In the genomic region with DNA sequence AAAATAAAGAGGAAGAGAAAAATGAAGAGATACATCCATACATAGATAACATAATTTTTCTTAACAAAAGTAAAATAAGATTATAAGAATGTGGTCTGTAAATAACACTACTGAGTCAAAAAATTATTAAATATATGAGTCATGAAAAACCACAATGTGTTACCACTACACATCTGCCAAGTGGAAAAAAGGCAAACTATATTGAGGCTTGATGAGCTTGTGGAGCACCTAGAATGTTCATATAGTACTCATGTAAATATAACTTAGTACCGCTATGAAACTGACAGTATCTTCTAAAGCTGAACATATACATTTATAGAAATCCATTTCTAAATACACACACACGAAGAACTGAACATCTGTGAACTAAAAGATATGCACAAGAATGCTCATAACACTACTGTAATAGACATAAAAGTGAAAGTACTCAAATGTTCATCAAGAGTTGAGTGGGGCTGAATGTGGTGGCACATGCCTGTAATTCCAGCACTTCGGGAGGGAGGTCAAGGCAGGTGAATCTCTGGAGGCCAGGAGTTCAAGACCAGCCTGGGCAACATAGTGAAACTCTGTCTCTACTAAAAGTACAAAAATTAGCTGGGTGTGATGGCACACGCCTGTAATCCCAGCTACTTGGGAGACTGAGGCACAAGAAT, we compare ENCODE assay signal across 8 cellular contexts. TPM values are rescaled to one million over a fixed set of nuclear protein-coding genes. Genes with fewer than 3 reads are reported as not detected.
DNase-seq lines count a peak whose midpoint lies in the region; ATAC-seq and TF ChIP-seq lines count a peak whose summit lies in the region.

No MANE protein-coding gene starts in this region.

- peak overlapping the region in 1 of 10 donors; percentile 3 for H3K4me3 Mint-ChIP-seq in naive thymus-derived CD8-positive, alpha-beta T cell

- peak overlapping the region; percentile 81 to 96 for H3K27ac Mint-ChIP-seq in activated naive CD4-positive, alpha-beta T cell treated with anti-CD3 and anti-CD28 coated beads, Interleukin-2, amount 50 U/mL, for 72 hours
- no peak overlapping the region for H3K27ac Mint-ChIP-seq in naive thymus-derived CD8-positive, alpha-beta T cell

- ATAC-seq in GM19043 (IDR thresholded peaks at IDR 0.05; ENCODE audit: low read depth, unreplicated experiment): peak; percentile 92
- ATAC-seq in HG03060 (IDR thresholded peaks at IDR 0.05; ENCODE audit: low read depth, unreplicated experiment): peak; percentile 99
- peak; percentile 92 to 96 for ATAC-seq in activated naive CD4-positive, alpha-beta T cell treated with anti-CD3 and anti-CD28 coated beads, Interleukin-2, amount 50 U/mL, for 72 hours
- ATAC-seq in naive thymus-derived CD8-positive, alpha-beta T cell: no peak

- TF ChIP-seq CTCF in AG04449 (IDR thresholded peaks at IDR 0.05; ENCODE audit: insufficient read depth, low read length, missing control alignments): no peak

- peaks cover 6 to 14% (median 11%) of the 10 kb centered on the region in 4 donors for H3K4me1 Mint-ChIP-seq in naive thymus-derived CD8-positive, alpha-beta T cell

- no peaks in the 10 kb centered on the region for H3K27me3 Mint-ChIP-seq in naive thymus-derived CD8-positive, alpha-beta T cell

- CTCF ChIA-PET in AG04449 (lab: Yijun Ruan, JAX): interaction anchor here (1.2 to 1.8 kb wide), 2 partner anchors 56 to 57 kb away, joined by 3 to 4 read pairs; no protein-coding TSS in a partner anchor

- peaks cover 3 to 20% of the 10 kb centered on the region in 2 donors for H3K9me3 Mint-ChIP-seq in activated naive CD4-positive, alpha-beta T cell treated with anti-CD3 and anti-CD28 coated beads, Interleukin-2, amount 50 U/mL, for 72 hours
- H3K9me3 Mint-ChIP-seq in naive thymus-derived CD8-positive, alpha-beta T cell: peaks cover 0 to 9% (median 2%) of the 10 kb centered on the region in 9 donors

- H3K4me3 ChIP-seq in AG04449 (ENCODE audit: low read depth, low read length): no peak overlapping the region

- POLR2A ChIA-PET in AG04449 (lab: Yijun Ruan, JAX): interaction anchor here (1.1 kb wide), 1 partner anchor 19 kb away, joined by 5 read pairs; no protein-coding TSS in a partner anchor
- POLR2A ChIA-PET in naive thymus-derived CD8-positive, alpha-beta T cell (lab: Charles Lee): no interaction called here

- peaks cover 28 to 49% of the 10 kb centered on the region in 2 donors for H3K36me3 Mint-ChIP-seq in activated naive CD4-positive, alpha-beta T cell treated with anti-CD3 and anti-CD28 coated beads, Interleukin-2, amount 50 U/mL, for 72 hours
- H3K36me3 Mint-ChIP-seq in naive thymus-derived CD8-positive, alpha-beta T cell: peaks cover 2 to 28% (median 4%) of the 10 kb centered on the region in 3 donors

- intact Hi-C loops in posterior vena cava (cut with DNase I): loop anchor here in 1 of 2 donors (5.0 kb wide), 1 partner anchor 801 kb away; no protein-coding TSS in a partner anchor

- peak; percentile 41 for DNase-seq in AG04449 (ENCODE audit: low read depth, low spot score)
- no peak for DNase-seq in activated naive CD4-positive, alpha-beta T cell treated with anti-CD3 and anti-CD28 coated beads, Interleukin-2, amount 50 U/mL, for 72 hours (ENCODE audit: low spot score in 2 of 2)
- no peak for DNase-seq in occipital lobe (lab: John Stamatoyannopoulos, UW)
- no peak for DNase-seq in posterior vena cava (ENCODE audit: low spot score)
- DNase-seq in naive thymus-derived CD8-positive, alpha-beta T cell: no peak
- DNase-seq in UCSD-AML1 (lab: John Stamatoyannopoulos, UW; ENCODE audit: unreplicated experiment): no peak

RNA-seq across cellular contexts. Expression of gene GBP3, which starts 18.5 kb away (rescaled TPM):
- 1 to 10 TPM; 3.2 to 9.3 TPM for total RNA-seq in activated naive CD4-positive, alpha-beta T cell treated with anti-CD3 and anti-CD28 coated beads, Interleukin-2, amount 50 U/mL, for 72 hours
- total RNA-seq in occipital lobe: 0.94 TPM
- total RNA-seq in posterior vena cava: 10 to 100 TPM; 15.3 to 28.4 TPM
- total RNA-seq in naive thymus-derived CD8-positive, alpha-beta T cell: 10 to 100 TPM; 31.6 to 39.4 TPM
- polyA plus RNA-seq in naive thymus-derived CD8-positive, alpha-beta T cell: 10 to 100 TPM in 1 of 3 donors, 1 to 10 TPM in 2; 7.7 to 10.4 (median 9.4) TPM

RNA-seq across cellular contexts. Expression of gene GBP1, which starts 23.8 kb away (rescaled TPM):
- total RNA-seq in activated naive CD4-positive, alpha-beta T cell treated with anti-CD3 and anti-CD28 coated beads, Interleukin-2, amount 50 U/mL, for 72 hours: 10 to 100 TPM; 51.3 to 79.2 TPM
- total RNA-seq in occipital lobe: 1.9 TPM
- 10 to 100 TPM; 26.8 to 36.0 TPM for total RNA-seq in posterior vena cava
- 10 to 100 TPM; 42.7 to 45.7 TPM for total RNA-seq in naive thymus-derived CD8-positive, alpha-beta T cell
- 10 to 100 TPM; 41.1 to 60.5 (median 44.7) TPM for polyA plus RNA-seq in naive thymus-derived CD8-positive, alpha-beta T cell

RNA-seq across cellular contexts. Expression of gene KYAT3, which starts 48.8 kb away (rescaled TPM):
- 10 to 100 TPM; 37.6 to 65.6 TPM for total RNA-seq in activated naive CD4-positive, alpha-beta T cell treated with anti-CD3 and anti-CD28 coated beads, Interleukin-2, amount 50 U/mL, for 72 hours
- 19.8 TPM for total RNA-seq in occipital lobe
- 10 to 100 TPM; 20.4 to 21.2 TPM for total RNA-seq in posterior vena cava
- total RNA-seq in naive thymus-derived CD8-positive, alpha-beta T cell: 10 to 100 TPM; 26.6 to 28.2 TPM
- 10 to 100 TPM; 20.6 to 25.2 (median 22.8) TPM for polyA plus RNA-seq in naive thymus-derived CD8-positive, alpha-beta T cell

RNA-seq across cellular contexts. Expression of gene RBMXL1, which starts 48.8 kb away (rescaled TPM):
- total RNA-seq in activated naive CD4-positive, alpha-beta T cell treated with anti-CD3 and anti-CD28 coated beads, Interleukin-2, amount 50 U/mL, for 72 hours: 10 to 100 TPM; 23.7 to 27.2 TPM
- total RNA-seq in occipital lobe: 35.7 TPM
- 10 to 100 TPM; 15.6 to 16.1 TPM for total RNA-seq in posterior vena cava
- total RNA-seq in naive thymus-derived CD8-positive, alpha-beta T cell: 10 to 100 TPM; 20.3 to 21.6 TPM
- polyA plus RNA-seq in naive thymus-derived CD8-positive, alpha-beta T cell: 10 to 100 TPM in 2 of 3 donors, 1 to 10 TPM in 1; 9.5 to 10.8 (median 10.2) TPM

Comparison
In these comparisons a context has a peak if more than half of its experiments do, and no peak if none do; other contexts are left out.
1. ATAC-seq: peak in GM19043 (single experiment), HG03060 (single experiment) and activated naive CD4-positive, alpha-beta T cell treated with anti-CD3 and anti-CD28 coated beads, Interleukin-2, amount 50 U/mL, for 72 hours (2 of 2); none in naive thymus-derived CD8-positive, alpha-beta T cell (0 of 2).
2. H3K27ac Mint-ChIP-seq: peak in activated naive CD4-positive, alpha-beta T cell treated with anti-CD3 and anti-CD28 coated beads, Interleukin-2, amount 50 U/mL, for 72 hours (2 of 2); none in naive thymus-derived CD8-positive, alpha-beta T cell (0 of 10).